19 cellular contexts compared by ENCODE assay signal in the genomic region with DNA sequence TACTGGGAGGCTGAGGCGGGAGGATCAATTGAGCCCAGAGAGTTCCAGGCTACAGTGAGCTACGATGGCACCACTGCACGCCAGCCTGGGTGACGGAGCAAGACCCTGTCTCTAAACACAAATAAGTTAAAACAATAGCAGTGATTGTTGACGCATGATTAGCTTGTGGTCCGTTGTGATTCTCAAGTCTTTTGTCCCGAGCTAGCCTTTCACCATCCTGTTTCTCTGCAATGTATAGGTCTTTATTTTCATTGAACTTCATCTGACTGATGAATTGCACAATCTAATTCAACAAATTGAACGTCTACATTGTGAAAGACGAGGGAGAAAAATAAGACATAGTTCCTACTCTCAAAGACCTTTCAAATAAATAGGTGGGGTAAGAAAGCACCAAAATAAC. TPM values are rescaled to one million over a fixed set of nuclear protein-coding genes. Genes with fewer than 3 reads are reported as not detected.
A peak's percentile ranks its signal among the peaks of the same experiment; 100 is the strongest.
DNase-seq lines count a peak whose midpoint lies in the region; ATAC-seq and TF ChIP-seq lines count a peak whose summit lies in the region.
"Had no signal": no experiment of that assay in that cellular context is flagged by ENCODE, and none has a peak within 500 bp of the region (broad histone marks: within the 10 kb centered on the region; RNA-seq: fewer than 3 reads in every experiment).

No MANE protein-coding gene starts in this region.

- H2BK5ac ChIP-seq in neuronal stem cell (ENCODE audit: low read length) = no peak overlapping the region

- H4K91ac ChIP-seq in neuronal stem cell (ENCODE audit: low read depth, low read length, poor library complexity) = no peak overlapping the region

- no peaks in the 10 kb centered on the region for H3K79me1 ChIP-seq in neuronal stem cell (ENCODE audit: low read depth, low read length)

- H3K9me3 ChIP-seq in HUES48 (ENCODE audit: control insufficient read depth, insufficient read depth, low read length) (no peaks in the 10 kb centered on the region), endodermal cell (ENCODE audit: control insufficient read depth, low read length) (no peaks in the 10 kb centered on the region), neuronal stem cell (replicated peaks in 1 of 2; ENCODE audit: control insufficient read depth in 2 of 2, insufficient read depth in 1 of 2, low read depth in 1 of 2, low read length in 2 of 2) (no peaks in the 10 kb centered on the region)
- H3K9me3 ChIP-seq: BLaER1 had no signal

- TF ChIP-seq CTCF in endodermal cell (conservative IDR thresholded peaks at IDR 0.05) = no peak

- no peak for ATAC-seq in stimulated activated effector memory CD8-positive, alpha-beta T cell treated with anti-CD3 and anti-CD28 coated beads, Interleukin-12 subunit alpha, Interleukin-12 subunit beta, amount 100 ng/mL, for 72 hours

- H3K9ac ChIP-seq in HUES48 (ENCODE audit: low read depth, low read length) = no peak overlapping the region
- no peak overlapping the region for H3K9ac ChIP-seq in endodermal cell (ENCODE audit: extremely low read depth, low read length, poor library complexity, severe bottlenecking)
- no peak overlapping the region for H3K9ac ChIP-seq in neuronal stem cell (ENCODE audit: low read depth, low read length, poor library complexity)
- H3K9ac ChIP-seq: BLaER1 had no signal

- H3K36me3 Mint-ChIP-seq in endodermal cell (ENCODE audit: low read depth) = no peaks in the 10 kb centered on the region
- H3K36me3 Mint-ChIP-seq in stimulated activated effector memory CD8-positive, alpha-beta T cell treated with anti-CD3 and anti-CD28 coated beads, Interleukin-12 subunit alpha, Interleukin-12 subunit beta, amount 100 ng/mL, for 72 hours = no peaks in the 10 kb centered on the region
- H3K36me3 Mint-ChIP-seq: CD14-positive monocyte; CD4-positive, alpha-beta memory T cell had no signal

- peaks cover 46% of the 10 kb centered on the region for H3K4me1 Mint-ChIP-seq in endodermal cell
- no peaks in the 10 kb centered on the region for H3K4me1 Mint-ChIP-seq in stimulated activated effector memory CD8-positive, alpha-beta T cell treated with anti-CD3 and anti-CD28 coated beads, Interleukin-12 subunit alpha, Interleukin-12 subunit beta, amount 100 ng/mL, for 72 hours
- H3K4me1 Mint-ChIP-seq: CD14-positive monocyte; CD4-positive, alpha-beta memory T cell had no signal

- peak overlapping the region; percentile 97 for H3K27ac ChIP-seq in HUES48 (ENCODE audit: low read depth, low read length)
- no peak overlapping the region for H3K27ac ChIP-seq in endodermal cell (ENCODE audit: low read depth, low read length)
- H3K27ac ChIP-seq in neuronal stem cell (replicated peaks; ENCODE audit: low read length) = no peak overlapping the region
- H3K27ac ChIP-seq: BLaER1, HL-60 had no signal

- no peaks in the 10 kb centered on the region for H3K36me3 ChIP-seq in HUES48 (ENCODE audit: control insufficient read depth, insufficient read depth, low read length)
- no peaks in the 10 kb centered on the region for H3K36me3 ChIP-seq in endodermal cell (ENCODE audit: control insufficient read depth, insufficient read depth, low read length)
- H3K36me3 ChIP-seq in neuronal stem cell (replicated peaks in 1 of 2; ENCODE audit: control insufficient read depth in 2 of 2, insufficient read depth in 2 of 2, low read length in 2 of 2) = no peaks in the 10 kb centered on the region
- H3K36me3 ChIP-seq: BLaER1 had no signal

- H4K8ac ChIP-seq in neuronal stem cell (ENCODE audit: low read depth, low read length) = no peak overlapping the region

- peak overlapping the region; percentile 60 for H3K18ac ChIP-seq in neuronal stem cell (ENCODE audit: low read length)

- H3K4me1 ChIP-seq in HUES48 (ENCODE audit: control insufficient read depth, insufficient read depth, low read length) (peaks cover 47% of the 10 kb centered on the region), endodermal cell (ENCODE audit: control insufficient read depth, insufficient read depth, low read length) (peaks cover 35% of the 10 kb centered on the region), neuronal stem cell (ENCODE audit: control insufficient read depth in 2 of 2, insufficient read depth in 1 of 2, low read depth in 1 of 2, low read length in 2 of 2) (peaks cover 13 to 23% of the 10 kb centered on the region in 2 donors)
- H3K4me1 ChIP-seq: BLaER1 had no signal

- peaks cover 13% of the 10 kb centered on the region for H3K27me3 ChIP-seq in HUES48 (ENCODE audit: control insufficient read depth, insufficient read depth, low read length)
- no peaks in the 10 kb centered on the region for H3K27me3 ChIP-seq in endodermal cell (ENCODE audit: control insufficient read depth, insufficient read depth, low read length, poor library complexity, severe bottlenecking)
- H3K27me3 ChIP-seq in neuronal stem cell (ENCODE audit: control insufficient read depth in 3 of 3, insufficient read depth in 3 of 3, low read depth in 1 of 3, low read length in 3 of 3) = no peaks in the 10 kb centered on the region
- H3K27me3 ChIP-seq: BLaER1 had no signal

- no peak overlapping the region for H2BK120ac ChIP-seq in neuronal stem cell (ENCODE audit: low read depth, low read length)

- H2BK15ac ChIP-seq in neuronal stem cell (ENCODE audit: low read length) = no peak overlapping the region

- H3K27me3 Mint-ChIP-seq in endodermal cell (ENCODE audit: insufficient read depth) = peaks cover 53% of the 10 kb centered on the region

- no peak overlapping the region for H2BK12ac ChIP-seq in neuronal stem cell (ENCODE audit: low read length)

- no peak overlapping the region for H3K14ac ChIP-seq in neuronal stem cell (ENCODE audit: low read length)

- DNase-seq in SK-MEL-5 (ENCODE audit: low read depth, low spot score) (peak; percentile 79), endodermal cell (no peak), neuronal stem cell (ENCODE audit: low spot score) (no peak), AML-193 (lab: John Stamatoyannopoulos, UW) (no peak), superior temporal gyrus (ENCODE audit: extremely low spot score) (no peak)
- no peak for DNase-seq in stimulated activated effector memory CD8-positive, alpha-beta T cell treated with anti-CD3 and anti-CD28 coated beads, Interleukin-12 subunit alpha, Interleukin-12 subunit beta, amount 100 ng/mL, for 72 hours (ENCODE audit: low spot score in 2 of 2)
- DNase-seq: ACHN; CD4-positive, alpha-beta memory T cell; DMS153; DMS79; GDM1; GOT3; HCEC 1CT had no signal

- H3K4me3 ChIP-seq in HUES48 (ENCODE audit: low read depth, low read length) (no peak overlapping the region), endodermal cell (ENCODE audit: low read length) (no peak overlapping the region), neuronal stem cell (ENCODE audit: low read length in 2 of 2) (no peak overlapping the region)
- H3K4me3 ChIP-seq: BLaER1 had no signal

- no peak overlapping the region for H3K23ac ChIP-seq in neuronal stem cell (ENCODE audit: low read depth, low read length, poor library complexity)

- peaks cover 2% of the 10 kb centered on the region for H3K9me3 Mint-ChIP-seq in endodermal cell
- no peaks in the 10 kb centered on the region for H3K9me3 Mint-ChIP-seq in stimulated activated effector memory CD8-positive, alpha-beta T cell treated with anti-CD3 and anti-CD28 coated beads, Interleukin-12 subunit alpha, Interleukin-12 subunit beta, amount 100 ng/mL, for 72 hours

- WGBS in endodermal cell (ENCODE audit: insufficient coverage in 1 of 2, insufficient read length in 1 of 2), 2 experiments = 80 to 86% methylated on average over 8 to 9 of the region's 9 CpGs
- WGBS in neuronal stem cell (ENCODE audit: extremely low coverage in 2 of 2, insufficient read length in 2 of 2, insufficient replicate concordance in 1 of 2), 2 donors = no CpG with 5 or more reads among the region's 9 CpGs

- no peak overlapping the region for H3K4me2 ChIP-seq in neuronal stem cell (ENCODE audit: insufficient read depth, low read length, poor library complexity, severe bottlenecking)
- H3K4me2 ChIP-seq: BLaER1 had no signal

- in situ Hi-C loops in SK-MEL-5 (cut with HindIII; ENCODE audit: low pct_unique_long_range_greater_than_20kb, low sequenced_read_pairs) = no loop called here

- H3K4me3 Mint-ChIP-seq in endodermal cell = peak overlapping the region; percentile 35
- H3K4me3 Mint-ChIP-seq in stimulated activated effector memory CD8-positive, alpha-beta T cell treated with anti-CD3 and anti-CD28 coated beads, Interleukin-12 subunit alpha, Interleukin-12 subunit beta, amount 100 ng/mL, for 72 hours = no peak overlapping the region
- H3K4me3 Mint-ChIP-seq: CD14-positive monocyte; CD4-positive, alpha-beta memory T cell had no signal

- H3K4ac ChIP-seq in neuronal stem cell (ENCODE audit: low read length) = no peak overlapping the region

- no peak overlapping the region for H2AK5ac ChIP-seq in neuronal stem cell (ENCODE audit: low read depth, low read length)

- H3K27ac Mint-ChIP-seq in endodermal cell = peak overlapping the region; percentile 88
- no peak overlapping the region for H3K27ac Mint-ChIP-seq in stimulated activated effector memory CD8-positive, alpha-beta T cell treated with anti-CD3 and anti-CD28 coated beads, Interleukin-12 subunit alpha, Interleukin-12 subunit beta, amount 100 ng/mL, for 72 hours
- H3K27ac Mint-ChIP-seq: CD14-positive monocyte; CD4-positive, alpha-beta memory T cell had no signal

- no peak overlapping the region for H2AFZ ChIP-seq in neuronal stem cell (ENCODE audit: low read length)

RNA-seq across cellular contexts. Expression of a gene that starts 8.8 kb away (rescaled TPM):
- total RNA-seq in SK-MEL-5 (2014; rRNA removed; shearing (Covaris generic)) = 12.7 and 13.2 TPM in 2 replicates
- 12.8 and 17.7 TPM in 2 replicates for polyA plus RNA-seq in SK-MEL-5 (2015; cell fraction: cytosol; rRNA removed)
- 5.6 and 7.5 TPM in 2 replicates for polyA plus RNA-seq in SK-MEL-5 (2015; cell fraction: nucleus; rRNA removed)
- total RNA-seq in endodermal cell = 100 to 1,000 TPM; 193 to 266 TPM
- 133 TPM for polyA plus RNA-seq in endodermal cell (2013, experiment 1 of 2)
- 134 TPM for polyA plus RNA-seq in endodermal cell (2013, experiment 2 of 2)
- 97.9 TPM for polyA plus RNA-seq in neuronal stem cell (2013, experiment 1 of 2)
- polyA plus RNA-seq in neuronal stem cell (2013, experiment 2 of 2) = 102 TPM
- polyA plus RNA-seq: CD4-positive, alpha-beta memory T cell had no signal

RNA-seq across cellular contexts. Expression of a gene that starts 48.2 kb away (rescaled TPM):
- total RNA-seq in SK-MEL-5 (2014; rRNA removed; shearing (Covaris generic)) = not detected in 2 replicates
- not detected in 2 replicates for polyA plus RNA-seq in SK-MEL-5 (2015; cell fraction: cytosol; rRNA removed)
- not detected in 2 replicates for polyA plus RNA-seq in SK-MEL-5 (2015; cell fraction: nucleus; rRNA removed)
- total RNA-seq in endodermal cell = 1 to 10 TPM in 1 of 2 donors, under 1 TPM in 1; 0.62 to 1.0 TPM
- 0.43 TPM for polyA plus RNA-seq in endodermal cell (2013, experiment 1 of 2)
- 0.33 TPM for polyA plus RNA-seq in endodermal cell (2013, experiment 2 of 2)
- 0.07 TPM for polyA plus RNA-seq in neuronal stem cell (2013, experiment 1 of 2)
- polyA plus RNA-seq in neuronal stem cell (2013, experiment 2 of 2) = 0.04 TPM
- total RNA-seq: CD4-positive, alpha-beta memory T cell; Daoy; HT1080 had no signal
- polyA plus RNA-seq: CD14-positive monocyte; CD4-positive, alpha-beta memory T cell had no signal

Comparison
In these comparisons a context has a peak if more than half of its experiments do, and no peak if none do; other contexts are left out.
1. RNA of a gene that starts 8.8 kb away (total RNA-seq): 193 to 266 TPM in endodermal cell; 12.7 to 13.2 TPM in SK-MEL-5; every median in the first group is over 10 times any median in the second.